In the genomic region with DNA sequence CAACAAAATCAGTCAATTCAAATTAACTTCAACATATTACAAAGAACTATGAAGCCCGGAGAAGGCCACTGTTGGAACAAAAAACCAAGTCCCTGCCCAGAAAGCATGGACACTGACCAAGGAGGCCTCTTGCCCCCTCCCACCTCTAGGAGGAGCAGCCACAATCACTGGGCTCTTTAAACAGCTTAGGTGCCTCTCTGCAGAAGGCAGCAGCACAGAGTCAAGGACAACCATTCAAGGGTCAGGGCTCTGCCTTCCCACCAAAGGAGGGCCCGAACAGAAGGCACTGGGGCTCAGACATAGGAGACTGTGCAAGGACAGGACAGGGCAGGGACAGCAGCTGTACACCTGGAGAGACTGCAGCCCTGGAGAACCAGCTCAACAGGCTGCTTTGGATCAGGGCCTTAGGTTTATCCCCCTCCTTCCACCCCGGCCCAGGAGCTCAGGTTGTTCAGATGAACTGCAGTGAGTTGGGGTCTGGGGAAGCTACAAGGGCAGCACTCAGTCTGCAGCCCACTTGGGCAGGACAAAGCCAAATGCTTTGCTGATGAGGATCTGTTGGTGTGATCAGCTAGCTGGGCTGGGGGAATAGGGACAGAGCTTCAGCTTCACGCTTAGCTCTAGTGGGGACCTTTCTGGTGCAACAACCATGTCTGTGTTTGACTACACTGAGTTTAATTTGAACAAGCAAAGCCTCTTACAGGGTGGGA, we compare ENCODE assay signal across 20 cellular contexts. TPM values are rescaled to one million over a fixed set of nuclear protein-coding genes. Genes with fewer than 3 reads are reported as not detected.
DNase-seq lines count a peak whose midpoint lies in the region; ATAC-seq and TF ChIP-seq lines count a peak whose summit lies in the region.
"Had no signal": no experiment of that assay in that cellular context is flagged by ENCODE, and none has a peak within 500 bp of the region (broad histone marks: within the 10 kb centered on the region; RNA-seq: fewer than 3 reads in every experiment).

No MANE protein-coding gene starts in this region.

- DNase-seq in activated CD8-positive, alpha-beta memory T cell treated with anti-CD3 and anti-CD28 coated beads, Interleukin-2, amount 10 ng/mL, durations not matched to agents 7 days and 5 days: no peak
- no peak for DNase-seq in activated CD8-positive, alpha-beta memory T cell treated with anti-CD3 and anti-CD28 coated beads, Interleukin-2, amount 50 U/mL, for 48 hours
- DNase-seq in GM23338 (ENCODE audit: low spot score) (peak; percentile 43), ACHN (no peak), NCI-H1092 (lab: John Stamatoyannopoulos, UW) (no peak)
- DNase-seq in effector CD8-positive, alpha-beta T cell (lab: John Stamatoyannopoulos, UW): no peak
- DNase-seq: activated effector memory CD4-positive, alpha-beta T cell treated with Interleukin-2 at 50 U/mL for 16 hours; COR-L47; dorsolateral prefrontal cortex; GOT3; mesenchymal stem cell; NCI-H1694 treated with DMSO at 0.1 percent for 48 hours; NCI-H510A treated with DMSO at 0.1 percent for 48 hours; nucleus accumbens; uterus had no signal

- H3K4me2 ChIP-seq in GM23338: no peak overlapping the region

- H3K27ac ChIP-seq in GM23338 (ENCODE audit: low read depth) (no peak overlapping the region), VCaP (no peak overlapping the region), mesodermal cell (ENCODE audit: low read depth, low read length, severe bottlenecking) (peak overlapping the region; percentile 3)
- H3K27ac ChIP-seq: dorsolateral prefrontal cortex, HL-60, uterus had no signal

- H4K20me1 ChIP-seq in GM23338 (replicated peaks; ENCODE audit: insufficient read depth): peaks cover 13% of the 10 kb centered on the region

- H3K9me2 ChIP-seq in GM23338 (ENCODE audit: insufficient read depth): no peaks in the 10 kb centered on the region

- H3F3A ChIP-seq in GM23338 (replicated peaks; ENCODE audit: low read depth): peaks cover 3% of the 10 kb centered on the region; the same call in 1 of the 2 replicates

- H3K4me1 Mint-ChIP-seq in activated CD8-positive, alpha-beta memory T cell treated with anti-CD3 and anti-CD28 coated beads, Interleukin-2, amount 10 ng/mL, durations not matched to agents 7 days and 5 days: peaks cover 3% of the 10 kb centered on the region
- no peaks in the 10 kb centered on the region for H3K4me1 Mint-ChIP-seq in GM23338

- no peaks in the 10 kb centered on the region for H3K27me3 ChIP-seq in GM23338 (ENCODE audit: insufficient read depth)
- H3K27me3 ChIP-seq: dorsolateral prefrontal cortex, uterus had no signal

- H3K36me3 Mint-ChIP-seq in activated CD8-positive, alpha-beta memory T cell treated with anti-CD3 and anti-CD28 coated beads, Interleukin-2, amount 10 ng/mL, durations not matched to agents 7 days and 5 days: peaks cover 37% of the 10 kb centered on the region
- peaks cover 68% of the 10 kb centered on the region for H3K36me3 Mint-ChIP-seq in GM23338 (ENCODE audit: low read depth)

- TF ChIP-seq CTCF in GM23338 (conservative IDR thresholded peaks at IDR 0.05; ENCODE audit: low read depth in 2 of 2): peak; percentile 33 to 36; a peak in 3 of 4 replicates
- TF ChIP-seq CTCF in VCaP (conservative IDR thresholded peaks at IDR 0.05): peak; percentile 15; the same call in 1 of the 2 replicates

- H3K36me3 ChIP-seq in GM23338 (ENCODE audit: insufficient read depth) (peaks cover 24% of the 10 kb centered on the region), mesodermal cell (ENCODE audit: control insufficient read depth, insufficient read depth, low read length) (peaks cover 96% of the 10 kb centered on the region)
- H3K36me3 ChIP-seq: uterus had no signal

- peak overlapping the region; percentile 34 for H3K27ac Mint-ChIP-seq in activated CD8-positive, alpha-beta memory T cell treated with anti-CD3 and anti-CD28 coated beads, Interleukin-2, amount 10 ng/mL, durations not matched to agents 7 days and 5 days
- H3K27ac Mint-ChIP-seq in GM23338: no peak overlapping the region; the same call in 1 of the 2 replicates
- H3K27ac Mint-ChIP-seq: stimulated activated naive CD8-positive, alpha-beta T cell treated with anti-CD3 and anti-CD28 coated beads, Interleukin-15, Interleukin-2, amounts not matched to agents 100 ng/mL and 50 ng/mL, for 24 hours; T-helper 2 cell treated with Interferon-gamma antibody and Interleukin-4, amounts not matched to agents 5 μg/mL and 100 μg/mL, for 36 hours had no signal

- 89 to 92% methylated on average over 2 to 3 of the region's 4 CpGs for WGBS in mesodermal cell (ENCODE audit: insufficient coverage in 2 of 2), 2 experiments

- CTCF ChIA-PET in activated CD8-positive, alpha-beta memory T cell treated with anti-CD3 and anti-CD28 coated beads, Interleukin-2, amount 10 ng/mL, durations not matched to agents 7 days and 5 days (lab: Charles Lee): interaction anchor here (0.8 to 1.2 kb wide), 3 partner anchors 102 to 351 kb away, joined by 3 read pairs; no protein-coding TSS in a partner anchor

- no peak for ATAC-seq in activated CD8-positive, alpha-beta memory T cell treated with anti-CD3 and anti-CD28 coated beads, Interleukin-2, amount 10 ng/mL, durations not matched to agents 7 days and 5 days
- peak; percentile 83 for ATAC-seq in GM23338

- in situ Hi-C loops in ACHN (cut with HindIII; ENCODE audit: low pct_ligation_motif_present, low pct_unique_long_range_greater_than_20kb, low sequenced_read_pairs): no loop called here

- no peaks in the 10 kb centered on the region for H3K79me2 ChIP-seq in GM23338 (replicated peaks; ENCODE audit: insufficient read depth)

- no peak overlapping the region for H3K4me3 Mint-ChIP-seq in activated CD8-positive, alpha-beta memory T cell treated with anti-CD3 and anti-CD28 coated beads, Interleukin-2, amount 10 ng/mL, durations not matched to agents 7 days and 5 days
- H3K4me3 Mint-ChIP-seq in GM23338: no peak overlapping the region
- H3K4me3 Mint-ChIP-seq: stimulated activated naive CD8-positive, alpha-beta T cell treated with anti-CD3 and anti-CD28 coated beads, Interleukin-15, Interleukin-2, amounts not matched to agents 100 ng/mL and 50 ng/mL, for 24 hours; T-helper 2 cell treated with Interferon-gamma antibody and Interleukin-4, amounts not matched to agents 5 μg/mL and 100 μg/mL, for 36 hours had no signal

- no peak overlapping the region for H3K4me3 ChIP-seq in GM23338
- no peak overlapping the region for H3K4me3 ChIP-seq in mesodermal cell (ENCODE audit: extremely low read depth, insufficient read depth, low read length, poor library complexity, severe bottlenecking)
- H3K4me3 ChIP-seq: dorsolateral prefrontal cortex, uterus had no signal

- no peaks in the 10 kb centered on the region for H3K27me3 Mint-ChIP-seq in activated CD8-positive, alpha-beta memory T cell treated with anti-CD3 and anti-CD28 coated beads, Interleukin-2, amount 10 ng/mL, durations not matched to agents 7 days and 5 days
- H3K27me3 Mint-ChIP-seq in GM23338 (ENCODE audit: insufficient read depth, low read depth, poor library complexity): no peaks in the 10 kb centered on the region
- H3K27me3 Mint-ChIP-seq: stimulated activated naive CD8-positive, alpha-beta T cell treated with anti-CD3 and anti-CD28 coated beads, Interleukin-15, Interleukin-2, amounts not matched to agents 100 ng/mL and 50 ng/mL, for 24 hours had no signal

- no peaks in the 10 kb centered on the region for H3K9me3 ChIP-seq in mesodermal cell (ENCODE audit: control insufficient read depth, low read length)
- H3K9me3 ChIP-seq: uterus had no signal

- no peaks in the 10 kb centered on the region for H3K9me3 Mint-ChIP-seq in activated CD8-positive, alpha-beta memory T cell treated with anti-CD3 and anti-CD28 coated beads, Interleukin-2, amount 10 ng/mL, durations not matched to agents 7 days and 5 days (ENCODE audit: low read depth)
- H3K9me3 Mint-ChIP-seq in GM23338: no peaks in the 10 kb centered on the region
- H3K9me3 Mint-ChIP-seq: stimulated activated naive CD8-positive, alpha-beta T cell treated with anti-CD3 and anti-CD28 coated beads, Interleukin-15, Interleukin-2, amounts not matched to agents 100 ng/mL and 50 ng/mL, for 24 hours; T-helper 2 cell treated with Interferon-gamma antibody and Interleukin-4, amounts not matched to agents 5 μg/mL and 100 μg/mL, for 36 hours had no signal

- no peak overlapping the region for H2AFZ ChIP-seq in GM23338

- no peaks in the 10 kb centered on the region for H3K4me1 ChIP-seq in GM23338 (ENCODE audit: insufficient read depth)
- H3K4me1 ChIP-seq in mesodermal cell (ENCODE audit: control insufficient read depth, insufficient read depth, low read length, poor library complexity, severe bottlenecking): no peaks in the 10 kb centered on the region
- H3K4me1 ChIP-seq: uterus had no signal

TF ChIP-seq in GM23338, 12 proteins besides CTCF, POLR2A, EP300 and RAD21 (continues in another document):
- TF ChIP-seq NANOG (IDR thresholded peaks at IDR 0.05; ENCODE audit: borderline replicate concordance) (no peak), STAT1 (IDR thresholded peaks at IDR 0.05; ENCODE audit: unreplicated experiment) (no peak), ZNF114 (CRISPR knock-in tag; IDR thresholded peaks at IDR 0.05) (no peak), EZH2 (IDR thresholded peaks at IDR 0.05; ENCODE audit: low read depth, unreplicated experiment) (no peak)

RNA-seq across cellular contexts. Expression of gene TOMM34, which starts 17.8 kb away (rescaled TPM):
- 10 to 100 TPM; 22.3 to 31.2 TPM for total RNA-seq in activated CD8-positive, alpha-beta memory T cell treated with anti-CD3 and anti-CD28 coated beads, Interleukin-2, amount 10 ng/mL, durations not matched to agents 7 days and 5 days
- total RNA-seq in GM23338 (2014; rRNA removed; shearing (Covaris generic)): 36.5 and 38.7 TPM in 2 replicates
- 27.1 and 27.4 TPM in 2 replicates for polyA plus RNA-seq in GM23338 (2016; fragmentation: Nextera tagmentation; extraction: Ambion mirVana)
- polyA plus RNA-seq in mesodermal cell (2013, experiment 1 of 2): 100 TPM
- polyA plus RNA-seq in mesodermal cell (2013, experiment 2 of 2): 91.6 TPM

RNA-seq across cellular contexts. Expression of gene STK4, which starts 23.9 kb away (rescaled TPM):
- 100 to 1,000 TPM; 151 to 170 TPM for total RNA-seq in activated CD8-positive, alpha-beta memory T cell treated with anti-CD3 and anti-CD28 coated beads, Interleukin-2, amount 10 ng/mL, durations not matched to agents 7 days and 5 days
- 34.3 and 37.7 TPM in 2 replicates for total RNA-seq in GM23338 (2014; rRNA removed; shearing (Covaris generic))
- polyA plus RNA-seq in GM23338 (2016; fragmentation: Nextera tagmentation; extraction: Ambion mirVana): 42.3 and 58.7 TPM in 2 replicates
- 25.5 TPM for polyA plus RNA-seq in mesodermal cell (2013, experiment 1 of 2)
- polyA plus RNA-seq in mesodermal cell (2013, experiment 2 of 2): 25.5 TPM

RNA-seq across cellular contexts. Expression of gene PABPC1L, which starts 32.6 kb away (rescaled TPM):
- total RNA-seq in activated CD8-positive, alpha-beta memory T cell treated with anti-CD3 and anti-CD28 coated beads, Interleukin-2, amount 10 ng/mL, durations not matched to agents 7 days and 5 days: 100 to 1,000 TPM; 113 to 126 TPM
- total RNA-seq in GM23338 (2014; rRNA removed; shearing (Covaris generic)): 44.8 and 49.1 TPM in 2 replicates
- polyA plus RNA-seq in GM23338 (2016; fragmentation: Nextera tagmentation; extraction: Ambion mirVana): 36.0 and 44.4 TPM in 2 replicates
- polyA plus RNA-seq in mesodermal cell (2013, experiment 1 of 2): 47.3 TPM
- 42.4 TPM for polyA plus RNA-seq in mesodermal cell (2013, experiment 2 of 2)

RNA-seq across cellular contexts. Expression of gene YWHAB, which starts 56.9 kb away (rescaled TPM):
- total RNA-seq in activated CD8-positive, alpha-beta memory T cell treated with anti-CD3 and anti-CD28 coated beads, Interleukin-2, amount 10 ng/mL, durations not matched to agents 7 days and 5 days: 100 to 1,000 TPM; 198 to 252 TPM
- total RNA-seq in GM23338 (2014; rRNA removed; shearing (Covaris generic)): 120 and 121 TPM in 2 replicates
- 454 and 519 TPM in 2 replicates for polyA plus RNA-seq in GM23338 (2016; fragmentation: Nextera tagmentation; extraction: Ambion mirVana)
- polyA plus RNA-seq in mesodermal cell (2013, experiment 1 of 2): 192 TPM
- polyA plus RNA-seq in mesodermal cell (2013, experiment 2 of 2): 189 TPM
